10 cellular contexts compared by ENCODE assay signal in genomic region chr11:118156531-118157185, GRCh38. TPM values are rescaled to one million over a fixed set of nuclear protein-coding genes. Genes with fewer than 3 reads are reported as not detected.
DNase-seq lines count a peak whose midpoint lies in the region; ATAC-seq and TF ChIP-seq lines count a peak whose summit lies in the region.
"Had no signal": no experiment of that assay in that cellular context is flagged by ENCODE, and none has a peak within 500 bp of the region (broad histone marks: within the 10 kb centered on the region; RNA-seq: fewer than 3 reads in every experiment).

No MANE protein-coding gene starts in this region.

- H3K4me3 ChIP-seq in iPS DF 6.9 (ENCODE audit: low read length) = peak overlapping the region; percentile 9; the same call in 1 of the 2 replicates
- H3K4me3 ChIP-seq: testis had no signal

- H3K27ac ChIP-seq in iPS DF 6.9 (ENCODE audit: low read length) = no peak overlapping the region
- H3K27ac ChIP-seq: testis had no signal

- no peaks in the 10 kb centered on the region for H3K36me3 ChIP-seq in iPS DF 6.9 (ENCODE audit: control insufficient read depth, insufficient read depth, low read length)

- no peaks in the 10 kb centered on the region for H3K9me3 ChIP-seq in iPS DF 6.9 (ENCODE audit: control insufficient read depth, insufficient read depth, low read length)
- H3K9me3 ChIP-seq: testis had no signal

- H3K4me1 ChIP-seq in iPS DF 6.9 (ENCODE audit: control insufficient read depth, insufficient read depth, low read length) = peaks cover 16% of the 10 kb centered on the region

- peaks cover 51% of the 10 kb centered on the region for H3K27me3 ChIP-seq in iPS DF 6.9 (ENCODE audit: control insufficient read depth, insufficient read depth, low read length)
- H3K27me3 ChIP-seq: testis had no signal

- DNase-seq in stimulated activated CD4-positive, alpha-beta T cell treated with anti-CD3 and anti-CD28 coated beads, Interleukin-4, amount 100 ng/mL, for 1 hour = peak; percentile 10
- DNase-seq in stimulated activated CD4-positive, alpha-beta T cell treated with anti-CD3 and anti-CD28 coated beads, Interleukin-12 subunit alpha, Interleukin-12 subunit beta, amount 100 ng/mL, for 4 hours = no peak
- no peak for DNase-seq in iPS DF 6.9 (ENCODE audit: low read depth, low spot score)
- no peak for DNase-seq in HT-29 (ENCODE audit: low spot score)
- DNase-seq in AML-193 (lab: John Stamatoyannopoulos, UW) = no peak
- DNase-seq: small intestine, testis had no signal

- ATAC-seq in SK-N-SH treated with all-trans-retinoic acid at 6 μM for 48 hours (no peak), HG02884 (IDR thresholded peaks at IDR 0.05; ENCODE audit: unreplicated experiment) (no peak), HG03469 (IDR thresholded peaks at IDR 0.05; ENCODE audit: unreplicated experiment) (no peak)

- no CpG with 5 or more reads among the region's 21 CpGs for WGBS in iPS DF 6.9 (ENCODE audit: insufficient coverage, insufficient read length)

TF ChIP-seq in SK-N-SH treated with all-trans-retinoic acid at 6 μM for 48 hours, 23 proteins besides CTCF, POLR2A, EP300 and RAD21:
- TF ChIP-seq ZFP3 (CRISPR knock-in tag; IDR thresholded peaks at IDR 0.05) (peak; percentile 61; the same call in 1 of the 2 replicates), ZNF8 (CRISPR knock-in tag; IDR thresholded peaks at IDR 0.05) (no peak)
TF ChIP-seq in SK-N-SH treated with all-trans-retinoic acid at 6 μM for 48 hours: peak in this region for 1.

RNA-seq across cellular contexts. Expression of gene SCN4B, which starts 4.0 kb away (rescaled TPM):
- not detected in 2 replicates for total RNA-seq in HT-29 (2014; rRNA removed; shearing (Covaris generic))

RNA-seq across cellular contexts. Expression of gene SCN2B, which starts 19.8 kb away (rescaled TPM):
- not detected in 2 replicates for total RNA-seq in HT-29 (2014; rRNA removed; shearing (Covaris generic))
